Comparison of ENCODE assay signal across 25 cellular contexts in genomic region chr12:48441122-48441521, GRCh38. TPM values are rescaled to one million over a fixed set of nuclear protein-coding genes. Genes with fewer than 3 reads are reported as not detected.
DNase-seq lines count a peak whose midpoint lies in the region; ATAC-seq and TF ChIP-seq lines count a peak whose summit lies in the region.
"Had no signal": no experiment of that assay in that cellular context is flagged by ENCODE, and none has a peak within 500 bp of the region (broad histone marks: within the 10 kb centered on the region; RNA-seq: fewer than 3 reads in every experiment).

No MANE protein-coding gene starts in this region.

- no peak for ATAC-seq in activated CD8-positive, alpha-beta T cell treated with anti-CD3 and anti-CD28 coated beads for 36 hours

- no peak overlapping the region for H3K4me3 Mint-ChIP-seq in activated CD8-positive, alpha-beta T cell treated with anti-CD3 and anti-CD28 coated beads for 36 hours
- H3K4me3 Mint-ChIP-seq: CD4-positive, CD25-positive, alpha-beta regulatory T cell; H9; HFFc6; IgD-negative memory B cell had no signal

- H3K27ac ChIP-seq in brain microvascular endothelial cell (no peak overlapping the region), mesodermal cell (ENCODE audit: low read depth, low read length, severe bottlenecking) (peak overlapping the region; percentile 16), smooth muscle cell (ENCODE audit: low read depth) (peak overlapping the region; percentile 3)
- H3K27ac ChIP-seq: BLaER1, GM23248, HL-60, RWPE1 had no signal

- peak overlapping the region; percentile 27 for H3K4me2 ChIP-seq in smooth muscle cell
- H3K4me2 ChIP-seq: BLaER1 had no signal

- H3K9me3 ChIP-seq in HAP-1 (0 out of 2 replicates have a peak, but pooled peaks cover 3% of the 10 kb centered on the region), mesodermal cell (ENCODE audit: control insufficient read depth, low read length) (no peaks in the 10 kb centered on the region), smooth muscle cell (replicated peaks; ENCODE audit: low read depth) (no peaks in the 10 kb centered on the region)
- H3K9me3 ChIP-seq: BLaER1 had no signal

- no peaks in the 10 kb centered on the region for H3K27me3 ChIP-seq in HAP-1 (ENCODE audit: low read depth)
- H3K27me3 ChIP-seq in brain microvascular endothelial cell (replicated peaks) = no peaks in the 10 kb centered on the region
- H3K27me3 ChIP-seq in smooth muscle cell (ENCODE audit: low read depth) = no peaks in the 10 kb centered on the region
- H3K27me3 ChIP-seq: BLaER1 had no signal

- H3K36me3 ChIP-seq in HAP-1 (replicated peaks) (no peaks in the 10 kb centered on the region), brain microvascular endothelial cell (replicated peaks) (no peaks in the 10 kb centered on the region), mesodermal cell (ENCODE audit: control insufficient read depth, insufficient read depth, low read length) (no peaks in the 10 kb centered on the region), smooth muscle cell (ENCODE audit: low read depth) (no peaks in the 10 kb centered on the region)
- H3K36me3 ChIP-seq: BLaER1 had no signal

- in situ Hi-C loops in HAP-1 (cut with MboI; ENCODE audit: low sequenced_read_pairs) (no loop called here), brain microvascular endothelial cell (cut with HindIII; ENCODE audit: low pct_ligation_motif_present, low sequenced_read_pairs) (no loop called here)

- H3F3A ChIP-seq in smooth muscle cell (ENCODE audit: low read depth) = no peaks in the 10 kb centered on the region

- H3K4me1 ChIP-seq in HAP-1 (peaks cover 9% of the 10 kb centered on the region), mesodermal cell (ENCODE audit: control insufficient read depth, insufficient read depth, low read length, poor library complexity, severe bottlenecking) (peaks cover 7% of the 10 kb centered on the region), smooth muscle cell (ENCODE audit: low read depth) (peaks cover 31% of the 10 kb centered on the region)
- H3K4me1 ChIP-seq: BLaER1 had no signal

- peaks cover 8% of the 10 kb centered on the region for H3K4me1 Mint-ChIP-seq in activated CD8-positive, alpha-beta T cell treated with anti-CD3 and anti-CD28 coated beads for 36 hours (ENCODE audit: low read depth)
- H3K4me1 Mint-ChIP-seq: IgD-negative memory B cell had no signal

- no peaks in the 10 kb centered on the region for H4K20me1 ChIP-seq in smooth muscle cell (ENCODE audit: low read depth)
- H4K20me1 ChIP-seq: BLaER1 had no signal

- no peaks in the 10 kb centered on the region for H3K79me2 ChIP-seq in smooth muscle cell (ENCODE audit: low read depth)

- H3K9ac ChIP-seq in smooth muscle cell (ENCODE audit: low read depth) = no peak overlapping the region
- H3K9ac ChIP-seq: BLaER1, GM23248 had no signal

- POLR2A ChIA-PET in activated CD8-positive, alpha-beta T cell treated with anti-CD3 and anti-CD28 coated beads for 36 hours (lab: Charles Lee) = no interaction called here

- no peak overlapping the region for H2AFZ ChIP-seq in smooth muscle cell (ENCODE audit: low read depth)
- H2AFZ ChIP-seq: GM23248 had no signal

- no peak overlapping the region for H3K27ac Mint-ChIP-seq in activated CD8-positive, alpha-beta T cell treated with anti-CD3 and anti-CD28 coated beads for 36 hours
- H3K27ac Mint-ChIP-seq: CD4-positive, CD25-positive, alpha-beta regulatory T cell; HFFc6; IgD-negative memory B cell had no signal

- DNase-seq in HAP-1 (ENCODE audit: low spot score in 2 of 2) = peak; percentile 42 to 82
- peak; percentile 2 for DNase-seq in brain microvascular endothelial cell
- no peak for DNase-seq in smooth muscle cell (lab: John Stamatoyannopoulos, UW; ENCODE audit: unreplicated experiment)
- no peak for DNase-seq in NCI-H2029 treated with DMSO at 0.1 percent for 48 hours (lab: John Stamatoyannopoulos, UW)
- DNase-seq in activated CD8-positive, alpha-beta T cell treated with anti-CD3 and anti-CD28 coated beads for 36 hours = no peak
- DNase-seq in hepatic stellate cell (ENCODE audit: low spot score) = no peak
- DNase-seq: CD4-positive, CD25-positive, alpha-beta regulatory T cell; GM23248; H9; HFFc6; NCI-H1048; NCI-H1417; NCI-H1694 treated with DMSO at 0.1 percent for 48 hours; NCI-H2107; NCI-H446; NCI-H526; SHP77 had no signal

- no peak overlapping the region for H3K4me3 ChIP-seq in HAP-1
- H3K4me3 ChIP-seq in brain microvascular endothelial cell (ENCODE audit: low read depth, low read length) = no peak overlapping the region
- H3K4me3 ChIP-seq in mesodermal cell (ENCODE audit: extremely low read depth, insufficient read depth, low read length, poor library complexity, severe bottlenecking) = no peak overlapping the region
- no peak overlapping the region for H3K4me3 ChIP-seq in smooth muscle cell
- H3K4me3 ChIP-seq: BLaER1, GM23248 had no signal

- WGBS in mesodermal cell (ENCODE audit: insufficient coverage in 2 of 2), 2 experiments = 60 to 80% methylated on average over 1 of the region's 6 CpGs
- 46% methylated on average over 6 of the region's 6 CpGs for WGBS in smooth muscle cell (ENCODE audit: low lambda C conversion rate)

- no peaks in the 10 kb centered on the region for H3K9me3 Mint-ChIP-seq in activated CD8-positive, alpha-beta T cell treated with anti-CD3 and anti-CD28 coated beads for 36 hours
- H3K9me3 Mint-ChIP-seq: HFFc6 had no signal

- TF ChIP-seq CTCF in brain microvascular endothelial cell (IDR thresholded peaks at IDR 0.05; ENCODE audit: low read depth, low read length, missing control alignments) (no peak), smooth muscle cell (IDR thresholded peaks at IDR 0.05; ENCODE audit: borderline replicate concordance, insufficient read depth, poor library complexity, severe bottlenecking) (no peak)
- TF ChIP-seq CTCF in activated CD8-positive, alpha-beta T cell treated with anti-CD3 and anti-CD28 coated beads for 36 hours (IDR thresholded peaks at IDR 0.05) = no peak

- H3K36me3 Mint-ChIP-seq in activated CD8-positive, alpha-beta T cell treated with anti-CD3 and anti-CD28 coated beads for 36 hours (ENCODE audit: low read depth) = no peaks in the 10 kb centered on the region
- H3K36me3 Mint-ChIP-seq: CD4-positive, CD25-positive, alpha-beta regulatory T cell; IgD-negative memory B cell had no signal

- CTCF ChIA-PET in activated CD8-positive, alpha-beta T cell treated with anti-CD3 and anti-CD28 coated beads for 36 hours (lab: Charles Lee) = interaction anchor here (1.0 kb wide), 1 partner anchor 320 kb away, joined by 4 read pairs; no protein-coding TSS in a partner anchor

- intact Hi-C loops in activated CD8-positive, alpha-beta T cell treated with anti-CD3 and anti-CD28 coated beads for 36 hours (cut with micrococcal nuclease) = no loop called here

- H3K27me3 Mint-ChIP-seq in activated CD8-positive, alpha-beta T cell treated with anti-CD3 and anti-CD28 coated beads for 36 hours = no peaks in the 10 kb centered on the region

RNA-seq across cellular contexts. Expression of gene ANP32D, which starts 31.2 kb away (rescaled TPM):
- polyA plus RNA-seq in mesodermal cell (2013, experiment 1 of 2) = not detected
- polyA plus RNA-seq in mesodermal cell (2013, experiment 2 of 2) = not detected
- total RNA-seq in smooth muscle cell = not detected in 2 replicates
- polyA plus RNA-seq in smooth muscle cell = not detected in 2 replicates
- not detected for total RNA-seq in activated CD8-positive, alpha-beta T cell treated with anti-CD3 and anti-CD28 coated beads for 36 hours
- total RNA-seq: CD4-positive, CD25-positive, alpha-beta regulatory T cell; G401; GM23248; H9; HFFc6; SK-MEL-5 had no signal
- polyA plus RNA-seq: AG04450; CD4-positive, CD25-positive, alpha-beta regulatory T cell; GM23248; IgD-negative memory B cell had no signal

RNA-seq across cellular contexts. Expression of gene C12orf54, which starts 41.2 kb away (rescaled TPM):
- not detected for polyA plus RNA-seq in mesodermal cell (2013, experiment 1 of 2)
- not detected for polyA plus RNA-seq in mesodermal cell (2013, experiment 2 of 2)
- 0.45 TPM in 1 of 2 replicates, not detected in the other for total RNA-seq in smooth muscle cell
- 1.1 and 2.6 TPM in 2 replicates for polyA plus RNA-seq in smooth muscle cell
- total RNA-seq in activated CD8-positive, alpha-beta T cell treated with anti-CD3 and anti-CD28 coated beads for 36 hours = not detected
- total RNA-seq: CD4-positive, CD25-positive, alpha-beta regulatory T cell; G401; GM23248; H9; HFFc6; SK-MEL-5 had no signal
- polyA plus RNA-seq: AG04450; CD4-positive, CD25-positive, alpha-beta regulatory T cell; GM23248; IgD-negative memory B cell had no signal

Comparison
In these comparisons a context has a peak if more than half of its experiments do, and no peak if none do; other contexts are left out.
1. DNase-seq: peak in HAP-1 (2 of 2) and brain microvascular endothelial cell (single experiment); none in smooth muscle cell (single experiment), NCI-H2029 treated with DMSO at 0.1 percent for 48 hours (single experiment), activated CD8-positive, alpha-beta T cell treated with anti-CD3 and anti-CD28 coated beads for 36 hours (single experiment) and hepatic stellate cell (single experiment).